Comparison of ENCODE assay signal across 32 cellular contexts in the genomic region with DNA sequence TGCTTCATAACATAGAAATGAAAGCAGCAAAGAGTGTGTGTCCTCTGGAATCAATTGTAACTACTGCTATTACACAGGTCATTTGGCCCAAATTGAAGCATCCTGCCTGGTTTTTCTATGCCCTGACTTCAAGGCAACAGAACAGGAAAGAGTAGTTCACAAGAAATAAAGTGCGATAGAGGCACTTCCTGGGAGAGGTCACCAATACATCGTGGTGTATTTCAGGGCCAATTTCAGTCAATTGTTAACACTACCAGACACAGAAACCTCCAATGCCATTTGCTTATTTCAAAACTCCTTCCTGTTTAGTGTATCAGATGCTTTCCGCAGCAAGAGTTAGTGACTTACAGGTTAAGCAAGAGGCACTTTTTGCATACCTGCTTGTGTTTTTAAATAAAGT.
"Had no signal": no experiment of that assay in that cellular context is flagged by ENCODE, and none has a peak within 500 bp of the region (broad histone marks: within the 10 kb centered on the region; RNA-seq: fewer than 3 reads in every experiment).

No MANE protein-coding gene starts in this region.

- FAIRE-seq: astrocyte, bronchial epithelial cell, TTC549 had no signal

- H3K27ac ChIP-seq: brain microvascular endothelial cell, coronary artery, dorsolateral prefrontal cortex, foreskin keratinocyte, gastrocnemius medialis, heart left ventricle, VCaP had no signal

- DNase-seq: activated CD4-positive, alpha-beta memory T cell treated with anti-CD3 and anti-CD28 coated beads, Interleukin-2, amount 10 ng/mL, durations not matched to agents 7 days and 5 days; activated CD4-positive, alpha-beta T cell treated with anti-CD3 and anti-CD28 coated beads for 1 hour; activated CD4-positive, alpha-beta T cell treated with anti-CD3 and anti-CD28 coated beads for 4 hours; activated CD4-positive, alpha-beta T cell treated with anti-CD3 and anti-CD28 coated beads, Interleukin-2, amount 10 ng/mL, durations not matched to agents 7 days and 5 days; activated CD4-positive, alpha-beta T cell treated with anti-CD3 and anti-CD28 coated beads, Interleukin-2, amount 50 U/mL, for 4 hours; activated effector memory CD4-positive, alpha-beta T cell treated with Interleukin-2 at 50 U/mL for 16 hours; activated gamma-delta T cell treated with Interleukin-2 at 50 U/mL for 16 hours; activated naive CD4-positive, alpha-beta T cell treated with anti-CD3 and anti-CD28 coated beads, Interleukin-2, amount 50 U/mL, for 16 hours; activated naive CD4-positive, alpha-beta T cell treated with Interleukin-2 at 50 U/mL for 16 hours; activated T-cell treated with anti-CD3 and anti-CD28 coated beads, Interleukin-2, amount 50 U/mL, for 4 hours; amniotic stem cell; anterior cingulate cortex; brain microvascular endothelial cell; dorsolateral prefrontal cortex; effector memory CD4-positive, alpha-beta T cell; endodermal cell; foreskin keratinocyte; gastrocnemius medialis; glutamatergic neuron; heart left ventricle; T-helper 2 cell had no signal

- H3K4me3 Mint-ChIP-seq: activated CD4-positive, alpha-beta memory T cell treated with anti-CD3 and anti-CD28 coated beads, Interleukin-2, amount 10 ng/mL, durations not matched to agents 7 days and 5 days; activated CD4-positive, alpha-beta T cell treated with anti-CD3 and anti-CD28 coated beads, Interleukin-2, amount 10 ng/mL, durations not matched to agents 7 days and 5 days; activated naive CD8-positive, alpha-beta T cell; activated T-cell treated with anti-CD3 and anti-CD28 coated beads, Interleukin-2, amount 50 U/mL, for 4 hours; activated T-helper 17 cell treated with anti-CD3 and anti-CD28 coated beads, Interleukin-2, amount 50 U/mL, for 72 hours; central memory CD8-positive, alpha-beta T cell; dendritic cell treated with granulocyte-macrophage colony-stimulating factor and Interleukin-4, amounts not matched to agents 40 ng/mL and 50 ng/mL, for 4 days; endodermal cell; WTC11 had no signal

- H3K27me3 ChIP-seq: brain microvascular endothelial cell, gastrocnemius medialis had no signal

- H3K36me3 Mint-ChIP-seq: WTC11 had no signal

- H3K36me3 ChIP-seq: brain microvascular endothelial cell, gastrocnemius medialis, heart left ventricle had no signal

- H3K4me1 ChIP-seq: foreskin keratinocyte, gastrocnemius medialis, heart left ventricle had no signal

- H3K9me3 Mint-ChIP-seq: activated CD4-positive, alpha-beta memory T cell treated with anti-CD3 and anti-CD28 coated beads, Interleukin-2, amount 10 ng/mL, durations not matched to agents 7 days and 5 days; activated CD4-positive, alpha-beta T cell treated with anti-CD3 and anti-CD28 coated beads, Interleukin-2, amount 10 ng/mL, durations not matched to agents 7 days and 5 days; activated T-cell treated with anti-CD3 and anti-CD28 coated beads, Interleukin-2, amount 50 U/mL, for 4 hours; activated T-helper 17 cell treated with anti-CD3 and anti-CD28 coated beads, Interleukin-2, amount 50 U/mL, for 72 hours; dendritic cell treated with granulocyte-macrophage colony-stimulating factor and Interleukin-4, amounts not matched to agents 40 ng/mL and 50 ng/mL, for 4 days; endodermal cell had no signal

- H3K9me3 ChIP-seq: gastrocnemius medialis, heart left ventricle had no signal

- H3K4me1 Mint-ChIP-seq: activated CD4-positive, alpha-beta memory T cell treated with anti-CD3 and anti-CD28 coated beads, Interleukin-2, amount 10 ng/mL, durations not matched to agents 7 days and 5 days; activated CD4-positive, alpha-beta T cell treated with anti-CD3 and anti-CD28 coated beads, Interleukin-2, amount 10 ng/mL, durations not matched to agents 7 days and 5 days; activated T-helper 17 cell treated with anti-CD3 and anti-CD28 coated beads, Interleukin-2, amount 50 U/mL, for 72 hours; central memory CD8-positive, alpha-beta T cell; endodermal cell had no signal

- ATAC-seq: activated T-cell treated with anti-CD3 and anti-CD28 coated beads, Interleukin-2, amount 50 U/mL, for 4 hours; activated T-helper 17 cell treated with anti-CD3 and anti-CD28 coated beads, Interleukin-2, amount 50 U/mL, for 72 hours; esophagus mucosa; foreskin keratinocyte; gastrocnemius medialis; heart left ventricle; WTC11 had no signal

- H3K27ac Mint-ChIP-seq: activated CD4-positive, alpha-beta memory T cell treated with anti-CD3 and anti-CD28 coated beads, Interleukin-2, amount 10 ng/mL, durations not matched to agents 7 days and 5 days; activated CD4-positive, alpha-beta T cell treated with anti-CD3 and anti-CD28 coated beads, Interleukin-2, amount 10 ng/mL, durations not matched to agents 7 days and 5 days; activated naive CD8-positive, alpha-beta T cell; activated T-helper 17 cell treated with anti-CD3 and anti-CD28 coated beads, Interleukin-2, amount 50 U/mL, for 72 hours; dendritic cell treated with granulocyte-macrophage colony-stimulating factor and Interleukin-4, amounts not matched to agents 40 ng/mL and 50 ng/mL, for 4 days; endodermal cell; WTC11 had no signal

- H3K27me3 Mint-ChIP-seq: activated CD4-positive, alpha-beta memory T cell treated with anti-CD3 and anti-CD28 coated beads, Interleukin-2, amount 10 ng/mL, durations not matched to agents 7 days and 5 days; activated CD4-positive, alpha-beta T cell treated with anti-CD3 and anti-CD28 coated beads, Interleukin-2, amount 10 ng/mL, durations not matched to agents 7 days and 5 days had no signal

- H3K4me3 ChIP-seq: coronary artery, dorsolateral prefrontal cortex, gastrocnemius medialis, heart left ventricle had no signal
